27 cellular contexts compared by ENCODE assay signal in the genomic region with DNA sequence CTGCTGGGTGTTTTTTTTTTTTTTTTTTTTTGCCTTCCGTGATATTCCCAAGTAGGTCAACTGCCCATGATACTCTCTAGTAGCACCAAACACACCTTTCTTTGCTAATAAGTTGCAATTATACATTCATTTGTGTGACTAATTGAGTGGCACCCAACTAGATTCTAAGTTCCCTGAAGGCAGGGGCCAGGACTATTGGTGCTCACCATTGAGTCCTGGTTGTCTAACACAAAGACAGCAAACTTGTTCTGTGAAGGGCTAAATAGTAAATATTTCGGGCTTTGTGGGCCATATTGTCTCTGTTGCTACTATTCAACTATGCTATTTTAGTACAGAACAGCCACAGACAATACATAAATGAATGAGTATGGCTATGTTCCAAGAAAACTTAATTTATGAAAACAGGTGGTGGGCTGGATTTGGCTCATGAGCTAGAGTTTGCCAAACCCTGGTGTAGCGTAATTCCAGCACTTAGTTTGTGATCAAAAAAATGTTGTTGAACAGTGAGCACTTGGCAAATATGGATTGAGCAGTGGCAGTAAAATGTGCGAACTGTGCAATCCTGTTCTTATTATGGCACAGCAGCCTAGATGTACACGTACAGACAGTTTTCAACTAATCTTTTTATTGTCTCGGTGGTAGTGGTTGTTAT. TPM values are rescaled to one million over a fixed set of nuclear protein-coding genes. Genes with fewer than 3 reads are reported as not detected.
"Had no signal": no experiment of that assay in that cellular context is flagged by ENCODE, and none has a peak within 500 bp of the region (broad histone marks: within the 10 kb centered on the region; RNA-seq: fewer than 3 reads in every experiment).

No MANE protein-coding gene starts in this region.

- H3K4me1 ChIP-seq: uterus had no signal

- DNase-seq: activated CD4-positive, alpha-beta memory T cell treated with anti-CD3 and anti-CD28 coated beads, Interleukin-2, amount 10 ng/mL, durations not matched to agents 7 days and 5 days; activated CD4-positive, alpha-beta T cell treated with anti-CD3 and anti-CD28 coated beads, Interleukin-2, amount 10 ng/mL, durations not matched to agents 24 days and 14 days; activated effector memory CD4-positive, alpha-beta T cell treated with Interleukin-2 at 50 U/mL for 16 hours; activated naive CD4-positive, alpha-beta T cell treated with anti-CD3 and anti-CD28 coated beads, Interleukin-2, amount 50 U/mL, for 16 hours; activated T-cell treated with anti-CD3 and anti-CD28 coated beads, Interleukin-2, amount 50 U/mL, for 72 hours; aorta; brain microvascular endothelial cell; central memory CD4-positive, alpha-beta T cell; foreskin fibroblast; left colon; naive B cell; occipital lobe; stimulated activated CD4-positive, alpha-beta T cell treated with anti-CD3 and anti-CD28 coated beads, Interleukin-4, amount 100 ng/mL, for 1 hour; stimulated activated naive CD4-positive, alpha-beta T cell; testis; trophoblast cell; uterus had no signal

- H3K27ac Mint-ChIP-seq: activated CD4-positive, alpha-beta memory T cell treated with anti-CD3 and anti-CD28 coated beads, Interleukin-2, amount 10 ng/mL, durations not matched to agents 7 days and 5 days; activated CD4-positive, alpha-beta T cell treated with anti-CD3 and anti-CD28 coated beads, Interleukin-2, amount 10 ng/mL, durations not matched to agents 24 days and 14 days; activated T-cell treated with anti-CD3 and anti-CD28 coated beads, Interleukin-2, amount 50 U/mL, for 72 hours; memory B cell; naive B cell had no signal

- ATAC-seq: activated CD4-positive, CD25-positive, alpha-beta regulatory T cell treated with anti-CD3 and anti-CD28 coated beads, Interleukin-2, amount 50 U/mL, for 24 hours; activated T-cell treated with anti-CD3 and anti-CD28 coated beads, Interleukin-2, amount 50 U/mL, for 72 hours; left colon; sciatic nerve had no signal

- H3K27me3 ChIP-seq: brain microvascular endothelial cell, testis, uterus had no signal

- H3K4me3 Mint-ChIP-seq: activated CD4-positive, alpha-beta memory T cell treated with anti-CD3 and anti-CD28 coated beads, Interleukin-2, amount 10 ng/mL, durations not matched to agents 7 days and 5 days; activated CD4-positive, alpha-beta T cell treated with anti-CD3 and anti-CD28 coated beads, Interleukin-2, amount 10 ng/mL, durations not matched to agents 24 days and 14 days; activated T-cell treated with anti-CD3 and anti-CD28 coated beads, Interleukin-2, amount 50 U/mL, for 72 hours; memory B cell; neural crest cell had no signal

- H3K9me3 ChIP-seq: testis, uterus had no signal

- H3K4me3 ChIP-seq: testis, uterus had no signal

- H3K27ac ChIP-seq: brain microvascular endothelial cell, testis, uterus had no signal

- H3K9me3 Mint-ChIP-seq: activated CD4-positive, alpha-beta memory T cell treated with anti-CD3 and anti-CD28 coated beads, Interleukin-2, amount 10 ng/mL, durations not matched to agents 7 days and 5 days; activated CD4-positive, alpha-beta T cell treated with anti-CD3 and anti-CD28 coated beads, Interleukin-2, amount 10 ng/mL, durations not matched to agents 24 days and 14 days; activated T-cell treated with anti-CD3 and anti-CD28 coated beads, Interleukin-2, amount 50 U/mL, for 72 hours; memory B cell; naive B cell had no signal

- H3K27me3 Mint-ChIP-seq: activated CD4-positive, alpha-beta memory T cell treated with anti-CD3 and anti-CD28 coated beads, Interleukin-2, amount 10 ng/mL, durations not matched to agents 7 days and 5 days; activated CD4-positive, alpha-beta T cell treated with anti-CD3 and anti-CD28 coated beads, Interleukin-2, amount 10 ng/mL, durations not matched to agents 24 days and 14 days; memory B cell; naive B cell had no signal

- H3K36me3 ChIP-seq: brain microvascular endothelial cell, uterus had no signal

RNA-seq across cellular contexts. Expression of a gene that starts 51.8 kb away (rescaled TPM):
- total RNA-seq: activated CD4-positive, alpha-beta memory T cell treated with anti-CD3 and anti-CD28 coated beads, Interleukin-2, amount 10 ng/mL, durations not matched to agents 7 days and 5 days; activated CD4-positive, alpha-beta T cell treated with anti-CD3 and anti-CD28 coated beads, Interleukin-2, amount 10 ng/mL, durations not matched to agents 24 days and 14 days; activated T-cell treated with anti-CD3 and anti-CD28 coated beads, Interleukin-2, amount 50 U/mL, for 72 hours; aorta; fibroblast of lung; glomerular endothelial cell; left colon; lower leg skin; mononuclear cell; neural crest cell; occipital lobe; renal cortical epithelial cell; sciatic nerve; T-helper 2 cell treated with Interferon-gamma antibody and Interleukin-4, amounts not matched to agents 100 ng/mL and 5 ng/mL, for 36 hours; uterus had no signal
